Comparison of ENCODE assay signal across 1 cellular context in the genomic region with DNA sequence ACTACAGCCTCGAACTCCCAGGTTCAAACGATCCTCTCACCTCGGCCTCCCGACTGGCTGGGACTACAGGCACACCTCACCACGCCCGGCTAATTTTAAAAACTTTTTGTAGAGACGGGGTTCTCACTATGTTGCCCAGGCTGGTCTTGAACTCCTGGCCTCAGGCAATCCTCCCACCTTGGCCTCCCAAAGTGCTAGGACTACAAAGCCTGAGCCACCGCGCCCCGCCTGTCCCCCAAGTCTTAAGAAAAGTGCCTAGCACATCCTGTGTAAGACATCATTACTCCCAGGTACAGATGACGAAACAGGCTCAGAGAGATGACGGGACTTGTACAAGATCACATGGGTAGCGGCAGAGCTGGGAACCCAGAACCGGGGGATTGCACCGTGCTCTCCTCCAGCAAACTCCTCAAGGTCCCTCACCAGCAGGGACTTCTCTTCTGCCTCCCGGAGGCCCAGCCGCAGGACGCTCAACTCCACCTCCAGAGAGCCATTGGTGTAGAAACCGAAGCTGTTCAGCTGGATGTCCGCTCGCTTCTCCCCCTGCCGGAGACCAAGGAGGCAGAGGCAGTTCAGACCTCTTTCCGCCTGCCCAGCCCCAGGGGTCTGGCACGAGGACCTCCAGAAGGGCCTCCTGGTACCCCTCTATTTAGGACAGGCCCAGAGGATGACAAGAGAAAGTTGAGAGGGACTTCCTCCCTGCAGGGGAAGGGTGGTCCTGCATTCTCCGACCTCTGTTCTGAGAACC.
TF ChIP-seq lines count a peak whose summit lies in the region.

No MANE protein-coding gene starts in this region.

TF ChIP-seq in HepG2, 621 proteins besides CTCF, POLR2A, EP300 and RAD21 (continued from another document):
- TF ChIP-seq, protein P1, sequence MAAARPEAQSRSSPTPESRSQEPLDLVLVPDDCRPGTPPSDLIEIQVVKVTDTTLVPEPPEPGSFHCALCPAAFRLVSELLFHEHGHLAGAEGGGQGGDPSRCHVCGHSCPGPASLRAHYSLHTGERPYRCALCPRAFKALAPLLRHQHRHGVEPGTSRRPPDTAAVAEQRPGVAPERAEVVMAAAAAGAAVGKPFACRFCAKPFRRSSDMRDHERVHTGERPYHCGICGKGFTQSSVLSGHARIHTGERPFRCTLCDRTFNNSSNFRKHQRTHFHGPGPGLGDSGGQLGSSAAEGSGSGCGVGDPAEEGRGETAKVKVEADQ (CRISPR knock-in tag; IDR thresholded peaks at IDR 0.05; ENCODE audit: borderline replicate concordance), result no peak
- TF ChIP-seq, protein P2, sequence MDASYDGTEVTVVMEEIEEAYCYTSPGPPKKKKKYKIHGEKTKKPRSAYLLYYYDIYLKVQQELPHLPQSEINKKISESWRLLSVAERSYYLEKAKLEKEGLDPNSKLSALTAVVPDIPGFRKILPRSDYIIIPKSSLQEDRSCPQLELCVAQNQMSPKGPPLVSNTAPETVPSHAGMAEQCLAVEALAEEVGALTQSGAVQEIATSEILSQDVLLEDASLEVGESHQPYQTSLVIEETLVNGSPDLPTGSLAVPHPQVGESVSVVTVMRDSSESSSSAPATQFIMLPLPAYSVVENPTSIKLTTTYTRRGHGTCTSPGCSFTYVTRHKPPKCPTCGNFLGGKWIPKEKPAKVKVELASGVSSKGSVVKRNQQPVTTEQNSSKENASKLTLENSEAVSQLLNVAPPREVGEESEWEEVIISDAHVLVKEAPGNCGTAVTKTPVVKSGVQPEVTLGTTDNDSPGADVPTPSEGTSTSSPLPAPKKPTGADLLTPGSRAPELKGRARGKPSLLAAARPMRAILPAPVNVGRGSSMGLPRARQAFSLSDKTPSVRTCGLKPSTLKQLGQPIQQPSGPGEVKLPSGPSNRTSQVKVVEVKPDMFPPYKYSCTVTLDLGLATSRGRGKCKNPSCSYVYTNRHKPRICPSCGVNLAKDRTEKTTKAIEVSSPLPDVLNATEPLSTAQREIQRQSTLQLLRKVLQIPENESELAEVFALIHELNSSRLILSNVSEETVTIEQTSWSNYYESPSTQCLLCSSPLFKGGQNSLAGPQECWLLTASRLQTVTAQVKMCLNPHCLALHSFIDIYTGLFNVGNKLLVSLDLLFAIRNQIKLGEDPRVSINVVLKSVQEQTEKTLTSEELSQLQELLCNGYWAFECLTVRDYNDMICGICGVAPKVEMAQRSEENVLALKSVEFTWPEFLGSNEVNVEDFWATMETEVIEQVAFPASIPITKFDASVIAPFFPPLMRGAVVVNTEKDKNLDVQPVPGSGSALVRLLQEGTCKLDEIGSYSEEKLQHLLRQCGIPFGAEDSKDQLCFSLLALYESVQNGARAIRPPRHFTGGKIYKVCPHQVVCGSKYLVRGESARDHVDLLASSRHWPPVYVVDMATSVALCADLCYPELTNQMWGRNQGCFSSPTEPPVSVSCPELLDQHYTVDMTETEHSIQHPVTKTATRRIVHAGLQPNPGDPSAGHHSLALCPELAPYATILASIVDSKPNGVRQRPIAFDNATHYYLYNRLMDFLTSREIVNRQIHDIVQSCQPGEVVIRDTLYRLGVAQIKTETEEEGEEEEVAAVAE (CRISPR knock-in tag; IDR thresholded peaks at IDR 0.05; ENCODE audit: borderline replicate concordance), result no peak
- TF ChIP-seq ZNF207 (IDR thresholded peaks at IDR 0.05; ENCODE audit: borderline replicate concordance) (no peak), SP140L (CRISPR knock-in tag; IDR thresholded peaks at IDR 0.05; ENCODE audit: borderline replicate concordance) (no peak), IRX3 (CRISPR knock-in tag; IDR thresholded peaks at IDR 0.05; ENCODE audit: borderline replicate concordance, low read depth) (no peak)
TF ChIP-seq in HepG2: peak in this region for 90.
